In genomic region chr1:248450466-248451145, GRCh38 we compare ENCODE assay signal across 10 cellular contexts. TPM values are rescaled to one million over a fixed set of nuclear protein-coding genes. Genes with fewer than 3 reads are reported as not detected.
A peak's percentile ranks its signal among the peaks of the same experiment; 100 is the strongest.
DNase-seq lines count a peak whose midpoint lies in the region; ATAC-seq and TF ChIP-seq lines count a peak whose summit lies in the region.
"Not testable (repeated sequence)": the region's sequence is repeated elsewhere in the genome, so short reads cannot be mapped to it uniquely, and the experiment has no call there.
"Had no signal": no experiment of that assay in that cellular context is flagged by ENCODE, and none has a peak within 500 bp of the region (broad histone marks: within the 10 kb centered on the region; RNA-seq: fewer than 3 reads in every experiment).

No MANE protein-coding gene starts in this region.

- peak overlapping the region; percentile 58 to 88 (median 73) for H3K4me3 Mint-ChIP-seq in IgD-negative memory B cell

- H3K36me3 Mint-ChIP-seq in IgD-negative memory B cell = not testable (repeated sequence)

- H3K4me1 Mint-ChIP-seq in IgD-negative memory B cell = peaks cover 10 to 20% (median 19%) of the 10 kb centered on the region in 3 donors

- not testable (repeated sequence) for H3K27me3 ChIP-seq in GM06990 (replicated peaks; ENCODE audit: control insufficient read depth, insufficient read depth, low read length)

- TF ChIP-seq CTCF in GM06990 (IDR thresholded peaks at IDR 0.05; ENCODE audit: insufficient read depth, low read length, poor library complexity, severe bottlenecking) = not testable (repeated sequence)

- not testable (repeated sequence) for H3K9me3 Mint-ChIP-seq in IgD-negative memory B cell

- H3K27ac Mint-ChIP-seq in IgD-negative memory B cell = peak overlapping the region; percentile 79 to 92 (median 82)

- not testable (repeated sequence) for DNase-seq in GM06990 (ENCODE audit: extremely low read depth, insufficient read length)

- H3K4me3 ChIP-seq in GM06990 (replicated peaks; ENCODE audit: low read depth, low read length) = peak overlapping the region; percentile 48

- H3K27me3 Mint-ChIP-seq in IgD-negative memory B cell = not testable (repeated sequence)

- ATAC-seq in GM18867 (IDR thresholded peaks at IDR 0.05; ENCODE audit: unreplicated experiment) = peak; percentile 64
- peak; percentile 66 for ATAC-seq in GM19395 (IDR thresholded peaks at IDR 0.05; ENCODE audit: unreplicated experiment)
- peak; percentile 66 for ATAC-seq in GM21526 (IDR thresholded peaks at IDR 0.05; ENCODE audit: low FRiP score, unreplicated experiment)
- ATAC-seq in HG02678 (IDR thresholded peaks at IDR 0.05; ENCODE audit: unreplicated experiment) = peak; percentile 39
- ATAC-seq in HG03039 (IDR thresholded peaks at IDR 0.05; ENCODE audit: unreplicated experiment) = peak; percentile 50
- ATAC-seq in HG03342 (IDR thresholded peaks at IDR 0.05; ENCODE audit: unreplicated experiment) = peak; percentile 54

- not testable (repeated sequence) for H3K36me3 ChIP-seq in GM06990 (ENCODE audit: control insufficient read depth, insufficient read depth, low read length)

RNA-seq across cellular contexts. Expression of gene OR2T2, which starts 5.2 kb away (rescaled TPM):
- polyA plus RNA-seq in IgD-negative memory B cell = not detected
- polyA plus RNA-seq: H1, IMR-90 had no signal

RNA-seq across cellular contexts. Expression of gene OR2T3, which starts 22.5 kb away (rescaled TPM):
- polyA plus RNA-seq in IgD-negative memory B cell = not detected
- polyA plus RNA-seq: H1, IMR-90 had no signal

RNA-seq across cellular contexts. Expression of gene OR2T5, which starts 37.8 kb away (rescaled TPM):
- polyA plus RNA-seq in IgD-negative memory B cell = 0.16 TPM
- polyA plus RNA-seq: H1, IMR-90 had no signal

RNA-seq across cellular contexts. Expression of gene OR2T1, which starts 47.8 kb away (rescaled TPM):
- not detected for polyA plus RNA-seq in IgD-negative memory B cell
- polyA plus RNA-seq: H1, IMR-90 had no signal

RNA-seq across cellular contexts. Expression of gene OR2G6, which starts 57.3 kb away (rescaled TPM):
- polyA plus RNA-seq in IgD-negative memory B cell = not detected
- polyA plus RNA-seq: H1, IMR-90 had no signal
